In genomic region chr20:45592574-45593189, GRCh38 we compare ENCODE assay signal across 9 cellular contexts. TPM values are rescaled to one million over a fixed set of nuclear protein-coding genes. Genes with fewer than 3 reads are reported as not detected.
A peak's percentile ranks its signal among the peaks of the same experiment; 100 is the strongest.
DNase-seq lines count a peak whose midpoint lies in the region; ATAC-seq lines count a peak whose summit lies in the region.
"Had no signal": no experiment of that assay in that cellular context is flagged by ENCODE, and none has a peak within 500 bp of the region (broad histone marks: within the 10 kb centered on the region; RNA-seq: fewer than 3 reads in every experiment).

No MANE protein-coding gene starts in this region.

- H2BK120ac ChIP-seq in mesenchymal stem cell (ENCODE audit: low read depth, low read length) = no peak overlapping the region

- H3K36me3 ChIP-seq in mesenchymal stem cell (ENCODE audit: control insufficient read depth in 1 of 2, insufficient read depth in 2 of 2, low read depth in 1 of 2, low read length in 2 of 2) = no peaks in the 10 kb centered on the region
- H3K36me3 ChIP-seq: BLaER1 had no signal

- H3K4me3 ChIP-seq in mesenchymal stem cell (ENCODE audit: insufficient read depth in 1 of 2, low read depth in 1 of 2, low read length in 2 of 2) = no peak overlapping the region
- H3K4me3 ChIP-seq: BLaER1 had no signal

- no peak overlapping the region for H4K91ac ChIP-seq in mesenchymal stem cell (ENCODE audit: low read length)

- H3K4ac ChIP-seq in mesenchymal stem cell (ENCODE audit: low read depth in 1 of 2, low read length in 2 of 2) = no peak overlapping the region

- in situ Hi-C loops in T47D (cut with HindIII; ENCODE audit: low pct_unique_long_range_greater_than_20kb, low sequenced_read_pairs) = no loop called here

- H3K14ac ChIP-seq in mesenchymal stem cell (ENCODE audit: low read length in 2 of 2) = no peak overlapping the region

- H4K8ac ChIP-seq in mesenchymal stem cell (ENCODE audit: low read length) = no peak overlapping the region

- H3K9ac ChIP-seq in mesenchymal stem cell (ENCODE audit: low read length) = no peak overlapping the region
- H3K9ac ChIP-seq: BLaER1 had no signal

- no peak overlapping the region for H3K23ac ChIP-seq in mesenchymal stem cell (ENCODE audit: low read length in 2 of 2)

- H3K79me1 ChIP-seq in mesenchymal stem cell (replicated peaks; ENCODE audit: low read length, poor library complexity, severe bottlenecking) = no peaks in the 10 kb centered on the region

- H2BK12ac ChIP-seq in mesenchymal stem cell (ENCODE audit: low read length in 2 of 2) = no peak overlapping the region

- 71% methylated on average over 5 of the region's 5 CpGs for WGBS in mesenchymal stem cell

- H3K27me3 ChIP-seq in mesenchymal stem cell (ENCODE audit: control insufficient read depth in 1 of 2, insufficient read depth in 1 of 2, low read length in 2 of 2) = peaks cover 0 to 3% of the 10 kb centered on the region in 2 experiments
- H3K27me3 ChIP-seq: BLaER1 had no signal

- no peak overlapping the region for H3K18ac ChIP-seq in mesenchymal stem cell (ENCODE audit: low read depth in 1 of 2, low read length in 2 of 2)

- no peaks in the 10 kb centered on the region for H3K4me1 ChIP-seq in mesenchymal stem cell (ENCODE audit: control insufficient read depth, insufficient read depth, low read depth, low read length)
- H3K4me1 ChIP-seq: BLaER1 had no signal

- no peak overlapping the region for H2AK5ac ChIP-seq in mesenchymal stem cell (ENCODE audit: low read length, severe bottlenecking)

- H3K9me3 ChIP-seq in mesenchymal stem cell (ENCODE audit: control insufficient read depth, low read length) = peaks cover 2% of the 10 kb centered on the region
- H3K9me3 ChIP-seq: BLaER1 had no signal

- no peak for ATAC-seq in HG02623 (IDR thresholded peaks at IDR 0.05; ENCODE audit: unreplicated experiment)

- no peak overlapping the region for H2BK5ac ChIP-seq in mesenchymal stem cell (ENCODE audit: low read depth, low read length, poor library complexity, severe bottlenecking)

- H2AFZ ChIP-seq in mesenchymal stem cell (ENCODE audit: low read depth, low read length) = no peak overlapping the region

- DNase-seq in NCI-H1436 (lab: John Stamatoyannopoulos, UW) = peak; percentile 2
- no peak for DNase-seq in NCI-H1436 treated with DMSO at 0.1 percent for 48 hours (lab: John Stamatoyannopoulos, UW)
- DNase-seq in GM19240 (ENCODE audit: insufficient read length, low spot score) = peak; percentile 18
- DNase-seq in NCI-H774 (lab: John Stamatoyannopoulos, UW) = peak; percentile 2
- DNase-seq in T47D (ENCODE audit: low read depth in 1 of 2, low spot score in 1 of 2) = peak; percentile 33 to 88
- peak; percentile 37 for DNase-seq in mesenchymal stem cell
- DNase-seq in activated effector memory CD4-positive, alpha-beta T cell treated with Interleukin-2 at 50 U/mL for 16 hours = no peak

- H3K4me2 ChIP-seq in mesenchymal stem cell (ENCODE audit: low read length, poor library complexity, severe bottlenecking) = no peak overlapping the region
- H3K4me2 ChIP-seq: BLaER1 had no signal

- no peak overlapping the region for H2BK15ac ChIP-seq in mesenchymal stem cell (ENCODE audit: low read depth, poor library complexity, severe bottlenecking)

- no peak overlapping the region for H3K27ac ChIP-seq in mesenchymal stem cell (ENCODE audit: low read length, poor library complexity, severe bottlenecking)
- H3K27ac ChIP-seq: BLaER1 had no signal

RNA-seq across cellular contexts. Expression of gene WFDC8, which starts 13.6 kb away (rescaled TPM):
- polyA plus RNA-seq in mesenchymal stem cell (2013, experiment 1 of 2) = not detected
- not detected for polyA plus RNA-seq in mesenchymal stem cell (2013, experiment 2 of 2)

RNA-seq across cellular contexts. Expression of gene WFDC10A, which starts 36.9 kb away (rescaled TPM):
- not detected for polyA plus RNA-seq in mesenchymal stem cell (2013, experiment 1 of 2)
- not detected for polyA plus RNA-seq in mesenchymal stem cell (2013, experiment 2 of 2)

RNA-seq across cellular contexts. Expression of gene WFDC9, which starts 38.4 kb away (rescaled TPM):
- not detected for polyA plus RNA-seq in mesenchymal stem cell (2013, experiment 1 of 2)
- polyA plus RNA-seq in mesenchymal stem cell (2013, experiment 2 of 2) = not detected

RNA-seq across cellular contexts. Expression of gene EPPIN, which starts 45.5 kb away (rescaled TPM):
- polyA plus RNA-seq in mesenchymal stem cell (2013, experiment 1 of 2) = not detected
- polyA plus RNA-seq in mesenchymal stem cell (2013, experiment 2 of 2) = not detected

RNA-seq across cellular contexts. Expression of gene WFDC6, which starts 53.4 kb away (rescaled TPM):
- polyA plus RNA-seq in mesenchymal stem cell (2013, experiment 1 of 2) = not detected
- not detected for polyA plus RNA-seq in mesenchymal stem cell (2013, experiment 2 of 2)

Comparison
In these comparisons a context has a peak if more than half of its experiments do, and no peak if none do; other contexts are left out.
1. DNase-seq: peak in NCI-H1436 (single experiment), GM19240 (single experiment), NCI-H774 (single experiment), T47D (2 of 2) and mesenchymal stem cell (single experiment); none in NCI-H1436 treated with DMSO at 0.1 percent for 48 hours (single experiment) and activated effector memory CD4-positive, alpha-beta T cell treated with Interleukin-2 at 50 U/mL for 16 hours (single experiment).